ENCODE assay signal across 10 cellular contexts in genomic region chr1:234400773-234401172, GRCh38. TPM values are rescaled to one million over a fixed set of nuclear protein-coding genes. Genes with fewer than 3 reads are reported as not detected.
DNase-seq lines count a peak whose midpoint lies in the region; ATAC-seq, FAIRE-seq and TF ChIP-seq lines count a peak whose summit lies in the region.
"Had no signal": no experiment of that assay in that cellular context is flagged by ENCODE, and none has a peak within 500 bp of the region (broad histone marks: within the 10 kb centered on the region; RNA-seq: fewer than 3 reads in every experiment).

No MANE protein-coding gene starts in this region.

- no peaks in the 10 kb centered on the region for H3K27me3 ChIP-seq in neural progenitor cell

- no peaks in the 10 kb centered on the region for H3K4me1 ChIP-seq in neural progenitor cell

- no peak overlapping the region for H3K4me2 ChIP-seq in neural progenitor cell

- FAIRE-seq in GM12891 (lab: Jason Lieb, UNC) (peak; percentile 93), HTR-8/SVneo (lab: Jason Lieb, UNC) (no peak)
- FAIRE-seq: keratinocyte had no signal

- no peaks in the 10 kb centered on the region for H3F3A ChIP-seq in neural progenitor cell (ENCODE audit: low read depth)

- TF ChIP-seq CTCF in neural progenitor cell (IDR thresholded peaks at IDR 0.05) = no peak

- H3K9me3 ChIP-seq in neural progenitor cell (ENCODE audit: low read depth) = no peaks in the 10 kb centered on the region

- no peaks in the 10 kb centered on the region for H3K36me3 ChIP-seq in neural progenitor cell

- no peak overlapping the region for H3K9ac ChIP-seq in neural progenitor cell

- H4K20me1 ChIP-seq in neural progenitor cell (ENCODE audit: low read depth) = no peaks in the 10 kb centered on the region

- H3K4me1 Mint-ChIP-seq in T-helper 1 cell treated with Interleukin-12 subunit alpha and Interleukin-12 subunit beta and Interleukin-4 antibody, amounts not matched to agents 30 μg/mL and 1 μg/mL, for 36 hours (ENCODE audit: low read depth) = peaks cover 42% of the 10 kb centered on the region
- H3K4me1 Mint-ChIP-seq in neural progenitor cell = no peaks in the 10 kb centered on the region

- no peaks in the 10 kb centered on the region for H3K27me3 Mint-ChIP-seq in T-helper 1 cell treated with Interleukin-12 subunit alpha and Interleukin-12 subunit beta and Interleukin-4 antibody, amounts not matched to agents 30 μg/mL and 1 μg/mL, for 36 hours (ENCODE audit: low read depth)
- H3K27me3 Mint-ChIP-seq in neural progenitor cell (ENCODE audit: insufficient read depth, low read depth) = no peaks in the 10 kb centered on the region

- peak overlapping the region; percentile 74 for H3K27ac Mint-ChIP-seq in T-helper 1 cell treated with Interleukin-12 subunit alpha and Interleukin-12 subunit beta and Interleukin-4 antibody, amounts not matched to agents 30 μg/mL and 1 μg/mL, for 36 hours
- H3K27ac Mint-ChIP-seq in neural progenitor cell = no peak overlapping the region

- no peak for TF ChIP-seq POLR2A in GM12891 (IDR thresholded peaks at IDR 0.05; ENCODE audit: low read depth, low read length)

- H2AFZ ChIP-seq in neural progenitor cell (replicated peaks) = no peak overlapping the region

- H3K36me3 Mint-ChIP-seq in T-helper 1 cell treated with Interleukin-12 subunit alpha and Interleukin-12 subunit beta and Interleukin-4 antibody, amounts not matched to agents 30 μg/mL and 1 μg/mL, for 36 hours (ENCODE audit: low read depth) = peaks cover 28% of the 10 kb centered on the region
- no peaks in the 10 kb centered on the region for H3K36me3 Mint-ChIP-seq in neural progenitor cell

- H3K79me2 ChIP-seq in neural progenitor cell (ENCODE audit: low read depth) = no peaks in the 10 kb centered on the region

- H3K4me3 ChIP-seq in neural progenitor cell = no peak overlapping the region

- H3K27ac ChIP-seq in neural progenitor cell = no peak overlapping the region

- H3K9me3 Mint-ChIP-seq in T-helper 1 cell treated with Interleukin-12 subunit alpha and Interleukin-12 subunit beta and Interleukin-4 antibody, amounts not matched to agents 30 μg/mL and 1 μg/mL, for 36 hours = no peaks in the 10 kb centered on the region
- no peaks in the 10 kb centered on the region for H3K9me3 Mint-ChIP-seq in neural progenitor cell

- peak overlapping the region; percentile 77 for H3K4me3 Mint-ChIP-seq in T-helper 1 cell treated with Interleukin-12 subunit alpha and Interleukin-12 subunit beta and Interleukin-4 antibody, amounts not matched to agents 30 μg/mL and 1 μg/mL, for 36 hours
- H3K4me3 Mint-ChIP-seq in neural progenitor cell = no peak overlapping the region

- peak; percentile 62 for ATAC-seq in GM21717 (IDR thresholded peaks at IDR 0.05; ENCODE audit: unreplicated experiment)

- DNase-seq in GM12891 (ENCODE audit: insufficient read length, low spot score) = no peak
- DNase-seq in medulla oblongata (ENCODE audit: extremely low spot score) = peak; percentile 18
- DNase-seq in neural progenitor cell (ENCODE audit: low spot score) = no peak
- DNase-seq in NCI-H1105 (lab: John Stamatoyannopoulos, UW) = no peak
- no peak for DNase-seq in HTR-8/SVneo (ENCODE audit: insufficient read length, low spot score)
- no peak for DNase-seq in NCI-H226
- DNase-seq: NCI-H1105 treated with DMSO at 0.1 percent for 48 hours had no signal

TF ChIP-seq in GM12891, 5 proteins besides CTCF, POLR2A, EP300 and RAD21:
- TF ChIP-seq PAX5 (IDR thresholded peaks at IDR 0.05; ENCODE audit: insufficient read depth, low read length, severe bottlenecking) (no peak), TAF1 (IDR thresholded peaks at IDR 0.05; ENCODE audit: low read depth, low read length) (no peak), POLR2AphosphoS5 (IDR thresholded peaks at IDR 0.05; ENCODE audit: low read depth, low read length) (no peak)
TF ChIP-seq in GM12891: peak in this region for 0.

RNA-seq across cellular contexts. Expression of gene COA6, which starts 27.5 kb away (rescaled TPM):
- 64.0 TPM for polyA plus RNA-seq in GM12891 (2012; ENCODE audit: low read depth, missing spikeins)
- total RNA-seq in neural progenitor cell (ENCODE audit: low replicate concordance) = 34.8 and 36.0 TPM in 2 replicates
